In the genomic region with DNA sequence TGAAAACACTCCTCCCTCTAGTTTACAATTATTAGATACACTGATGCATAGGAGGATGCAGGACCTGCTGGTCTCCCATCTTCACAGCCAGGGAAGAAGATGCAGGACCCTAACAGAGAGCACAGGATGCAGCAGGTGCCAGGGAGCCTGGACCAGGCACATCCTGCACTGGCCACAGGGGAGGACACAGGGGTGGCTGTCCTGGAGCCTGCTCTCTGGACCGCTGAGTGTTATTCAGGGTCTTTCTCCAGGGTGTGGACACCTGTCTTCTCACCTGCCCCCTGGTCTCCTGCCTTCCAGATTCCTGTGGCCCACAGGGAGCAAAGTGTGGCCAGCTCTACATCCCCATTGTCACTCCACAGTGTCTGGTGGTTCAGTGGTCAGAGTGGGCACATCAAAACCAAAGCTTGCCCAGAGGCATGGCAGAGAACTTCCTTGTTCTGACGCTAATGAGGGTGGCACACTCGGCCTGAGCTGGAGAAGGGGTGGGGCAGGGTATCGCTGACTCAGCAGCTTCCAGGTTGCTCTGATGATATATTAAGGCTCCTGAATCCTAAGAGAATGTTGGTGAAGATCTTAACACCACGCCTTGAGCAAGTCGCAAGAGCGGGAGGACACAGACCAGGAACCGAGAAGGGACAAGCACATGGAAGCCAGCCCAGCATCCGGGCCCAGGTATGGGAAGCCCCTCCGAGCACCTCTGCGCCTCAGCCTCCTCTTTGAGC, we compare ENCODE assay signal across 18 cellular contexts. TPM values are rescaled to one million over a fixed set of nuclear protein-coding genes. Genes with fewer than 3 reads are reported as not detected.
DNase-seq lines count a peak whose midpoint lies in the region; ATAC-seq, FAIRE-seq and TF ChIP-seq lines count a peak whose summit lies in the region.
"Had no signal": no experiment of that assay in that cellular context is flagged by ENCODE, and none has a peak within 500 bp of the region (broad histone marks: within the 10 kb centered on the region; RNA-seq: fewer than 3 reads in every experiment).

A gene (plus strand): TSS at position 564 of the 725 bp plus-strand sequence. CDS start 83 bp downstream, at position 647.

- WGBS in HepG2 (ENCODE audit: low lambda C conversion rate) = 51% methylated on average over 9 of the region's 11 CpGs
- 41 to 67% methylated on average over 11 of the region's 11 CpGs for WGBS in sigmoid colon, 2 donors

- TF ChIP-seq RAD21 in HepG2 (CRISPR knock-in tag; IDR thresholded peaks at IDR 0.05) = no peak

- peaks cover 0 to 20% of the 10 kb centered on the region in 2 experiments; a peak in 4 of 5 replicates for H3K27me3 ChIP-seq in HepG2 (ENCODE audit: control insufficient read depth in 1 of 2, insufficient read depth in 2 of 2, low read length in 2 of 2)
- H3K27me3 ChIP-seq in upper lobe of right lung = no peaks in the 10 kb centered on the region
- no peaks in the 10 kb centered on the region for H3K27me3 ChIP-seq in sigmoid colon
- no peaks in the 10 kb centered on the region for H3K27me3 ChIP-seq in PC-3 (ENCODE audit: low read length)
- H3K27me3 ChIP-seq: neural progenitor cell had no signal

- no peak for DNase-seq in activated naive CD4-positive, alpha-beta T cell treated with anti-CD3 and anti-CD28 coated beads for 36 hours
- no peak for DNase-seq in activated naive CD4-positive, alpha-beta T cell (lab: John Stamatoyannopoulos, UW)
- DNase-seq in activated B cell treated with CpG ODN at 0.5 μM for 24 hours (no peak), HepG2 (ENCODE audit: low spot score) (no peak), upper lobe of right lung (no peak), sigmoid colon (no peak), PC-3 (no peak), SHP77 (lab: John Stamatoyannopoulos, UW) (no peak)
- DNase-seq: activated CD4-positive, alpha-beta memory T cell treated with anti-CD3 and anti-CD28 coated beads, Interleukin-2, amount 10 ng/mL, durations not matched to agents 7 days and 5 days; DND-41; kidney glomerular epithelial cell; NCI-H187 treated with DMSO at 0.1 percent for 48 hours; SW 1271 had no signal

- H3K9me3 ChIP-seq in HepG2 (ENCODE audit: low read length) (no peaks in the 10 kb centered on the region), upper lobe of right lung (no peaks in the 10 kb centered on the region), sigmoid colon (no peaks in the 10 kb centered on the region), PC-3 (ENCODE audit: low read length) (no peaks in the 10 kb centered on the region)

- in situ Hi-C loops in HepG2 (cut with HindIII; ENCODE audit: extremely low pct_ligation_motif_present, low pct_unique_long_range_greater_than_20kb) = no loop called here

- H2AFZ ChIP-seq in HepG2 (ENCODE audit: low read length) (no peak within 1 kb of the TSS), PC-3 (ENCODE audit: low read length) (no peak within 1 kb of the TSS)
- H2AFZ ChIP-seq: neural progenitor cell had no signal

- TF ChIP-seq CTCF in activated B cell treated with CpG ODN at 0.5 μM for 24 hours (IDR thresholded peaks at IDR 0.05) (no peak), HepG2 (CRISPR knock-in tag; IDR thresholded peaks at IDR 0.05) (no peak), upper lobe of right lung (IDR thresholded peaks at IDR 0.05) (no peak), sigmoid colon (IDR thresholded peaks at IDR 0.05) (no peak), PC-3 (conservative IDR thresholded peaks at IDR 0.05; ENCODE audit: low read depth, low read length) (no peak)

- H3K4me3 Mint-ChIP-seq in activated naive CD4-positive, alpha-beta T cell treated with anti-CD3 and anti-CD28 coated beads for 36 hours = no peak within 1 kb of the TSS
- no peak within 1 kb of the TSS for H3K4me3 Mint-ChIP-seq in activated B cell treated with CpG ODN at 0.5 μM for 24 hours
- H3K4me3 Mint-ChIP-seq: activated CD4-positive, alpha-beta memory T cell treated with anti-CD3 and anti-CD28 coated beads, Interleukin-2, amount 10 ng/mL, durations not matched to agents 7 days and 5 days; neural progenitor cell had no signal

- peaks cover 24% of the 10 kb centered on the region for H3K4me1 Mint-ChIP-seq in activated naive CD4-positive, alpha-beta T cell treated with anti-CD3 and anti-CD28 coated beads for 36 hours (ENCODE audit: low read depth)
- peaks cover 11% of the 10 kb centered on the region for H3K4me1 Mint-ChIP-seq in activated B cell treated with CpG ODN at 0.5 μM for 24 hours

- peak within 1 kb of the TSS; percentile 70 for H3K27ac Mint-ChIP-seq in activated naive CD4-positive, alpha-beta T cell treated with anti-CD3 and anti-CD28 coated beads for 36 hours
- peak within 1 kb of the TSS; percentile 41 for H3K27ac Mint-ChIP-seq in activated B cell treated with CpG ODN at 0.5 μM for 24 hours
- H3K27ac Mint-ChIP-seq: activated CD4-positive, alpha-beta memory T cell treated with anti-CD3 and anti-CD28 coated beads, Interleukin-2, amount 10 ng/mL, durations not matched to agents 7 days and 5 days; neural progenitor cell had no signal

- no peaks in the 10 kb centered on the region for H3F3A ChIP-seq in PC-3 (ENCODE audit: low read length, unreplicated experiment)

- ATAC-seq in activated B cell treated with CpG ODN at 0.5 μM for 24 hours (ENCODE audit: low read depth) (no peak), HepG2 (no peak), upper lobe of right lung (peak; percentile 80), PC-3 (no peak)

- H3K4me2 ChIP-seq in HepG2 (ENCODE audit: low read depth, low read length) = no peak within 1 kb of the TSS
- H3K4me2 ChIP-seq in PC-3 (ENCODE audit: low read length) = no peak within 1 kb of the TSS
- H3K4me2 ChIP-seq: neural progenitor cell, smooth muscle cell had no signal

- TF ChIP-seq POLR2A in HepG2 (IDR thresholded peaks at IDR 0.05; ENCODE audit: insufficient read depth in 1 of 2, low read depth in 2 of 2, low read length in 2 of 2) = no peak
- no peak for TF ChIP-seq POLR2A in sigmoid colon (IDR thresholded peaks at IDR 0.05)

- no peak within 1 kb of the TSS for H3K9ac ChIP-seq in HepG2 (ENCODE audit: insufficient read depth, low read depth, low read length)
- H3K9ac ChIP-seq in PC-3 (ENCODE audit: low read length) = no peak within 1 kb of the TSS
- H3K9ac ChIP-seq: neural progenitor cell had no signal

- CTCF ChIA-PET in activated naive CD4-positive, alpha-beta T cell treated with anti-CD3 and anti-CD28 coated beads for 36 hours (lab: Charles Lee) = interaction anchor here (1.4 kb wide), 1 partner anchor 17 kb away, joined by 5 read pairs; no protein-coding TSS in a partner anchor
- CTCF ChIA-PET in activated B cell treated with CpG ODN at 0.5 μM for 24 hours (lab: Charles Lee) = no interaction called here
- CTCF ChIA-PET in HepG2 (lab: Yijun Ruan, JAX; ENCODE audit: low intra/inter-chr PET ratio, low total read pairs) = no interaction called here
- CTCF ChIA-PET in PC-3 (lab: Charles Lee) = no interaction called here

- H3K9me2 ChIP-seq in PC-3 (replicated peaks; ENCODE audit: low read length) = no peaks in the 10 kb centered on the region

- H3K9me3 Mint-ChIP-seq in activated naive CD4-positive, alpha-beta T cell treated with anti-CD3 and anti-CD28 coated beads for 36 hours = no peaks in the 10 kb centered on the region
- H3K9me3 Mint-ChIP-seq in activated B cell treated with CpG ODN at 0.5 μM for 24 hours = no peaks in the 10 kb centered on the region
- H3K9me3 Mint-ChIP-seq: activated CD4-positive, alpha-beta memory T cell treated with anti-CD3 and anti-CD28 coated beads, Interleukin-2, amount 10 ng/mL, durations not matched to agents 7 days and 5 days; neural progenitor cell had no signal

- no peak for FAIRE-seq in HepG2 (lab: Jason Lieb, UNC)
- FAIRE-seq: frontal cortex, GM12891 had no signal

- POLR2A ChIA-PET in activated B cell treated with CpG ODN at 0.5 μM for 24 hours (lab: Charles Lee) (no interaction called here), HepG2 (lab: Yijun Ruan, JAX) (no interaction called here), PC-3 (lab: Charles Lee; ENCODE audit: unreplicated experiment) (no interaction called here)

- H4K20me1 ChIP-seq in HepG2 (ENCODE audit: insufficient read depth, low read length) (no peaks in the 10 kb centered on the region), PC-3 (ENCODE audit: low read length) (no peaks in the 10 kb centered on the region)

- H3K36me3 ChIP-seq in HepG2 (replicated peaks in 1 of 2; ENCODE audit: control insufficient read depth in 1 of 2, insufficient read depth in 2 of 2, low read length in 2 of 2) (no peaks in the 10 kb centered on the region), upper lobe of right lung (no peaks in the 10 kb centered on the region), sigmoid colon (no peaks in the 10 kb centered on the region), PC-3 (ENCODE audit: low read depth, low read length) (no peaks in the 10 kb centered on the region)
- H3K36me3 ChIP-seq: neural progenitor cell had no signal

- BruUV-seq in HepG2 (replicated peaks; lab: Mats Ljungman, UMichigan) (no TSS peak), PC-3 (replicated peaks; lab: Mats Ljungman, UMichigan) (no TSS peak)

- intact Hi-C loops in activated naive CD4-positive, alpha-beta T cell treated with anti-CD3 and anti-CD28 coated beads for 36 hours (cut with micrococcal nuclease) = no loop called here
- intact Hi-C loops in activated B cell treated with CpG ODN at 0.5 μM for 24 hours (cut with micrococcal nuclease) = no loop called here
- intact Hi-C loops in HepG2 (cut with micrococcal nuclease; ENCODE audit: unreplicated experiment) = no loop called here
- intact Hi-C loops in upper lobe of right lung (cut with DNase I) = no loop called here
- intact Hi-C loops in sigmoid colon (cut with DNase I) = no loop called here
- intact Hi-C loops in PC-3 (cut with micrococcal nuclease) = no loop called here

- H3K4me3 ChIP-seq in HepG2 (replicated peaks in 1 of 3; ENCODE audit: insufficient read depth in 1 of 3, low read depth in 2 of 3, low read length in 3 of 3) = no peak within 1 kb of the TSS
- H3K4me3 ChIP-seq in upper lobe of right lung = no peak within 1 kb of the TSS
- H3K4me3 ChIP-seq in sigmoid colon = no peak within 1 kb of the TSS
- no peak within 1 kb of the TSS for H3K4me3 ChIP-seq in PC-3 (ENCODE audit: low read length)
- H3K4me3 ChIP-seq: dorsolateral prefrontal cortex, neural progenitor cell, smooth muscle cell had no signal

- H3K36me3 Mint-ChIP-seq in activated naive CD4-positive, alpha-beta T cell treated with anti-CD3 and anti-CD28 coated beads for 36 hours (ENCODE audit: low read depth) = no peaks in the 10 kb centered on the region
- no peaks in the 10 kb centered on the region for H3K36me3 Mint-ChIP-seq in activated B cell treated with CpG ODN at 0.5 μM for 24 hours (ENCODE audit: low read depth)
- H3K36me3 Mint-ChIP-seq: neural progenitor cell had no signal

- H3K27ac ChIP-seq in HepG2 (ENCODE audit: extremely low read length, insufficient read depth, low read length) = no peak within 1 kb of the TSS
- no peak within 1 kb of the TSS for H3K27ac ChIP-seq in upper lobe of right lung
- no peak within 1 kb of the TSS for H3K27ac ChIP-seq in sigmoid colon
- no peak within 1 kb of the TSS for H3K27ac ChIP-seq in PC-3 (ENCODE audit: low read length)
- H3K27ac ChIP-seq: dorsolateral prefrontal cortex, neural progenitor cell had no signal

- H3K4me1 ChIP-seq in HepG2 (ENCODE audit: insufficient read depth, low read length) (peaks cover 18% of the 10 kb centered on the region), upper lobe of right lung (peaks cover 3% of the 10 kb centered on the region), sigmoid colon (no peaks in the 10 kb centered on the region), PC-3 (ENCODE audit: insufficient read depth, low read length) (no peaks in the 10 kb centered on the region)
- H3K4me1 ChIP-seq: neural progenitor cell had no signal

- H3K27me3 Mint-ChIP-seq in activated naive CD4-positive, alpha-beta T cell treated with anti-CD3 and anti-CD28 coated beads for 36 hours (ENCODE audit: low read depth) = no peaks in the 10 kb centered on the region
- peaks cover 3% of the 10 kb centered on the region for H3K27me3 Mint-ChIP-seq in activated B cell treated with CpG ODN at 0.5 μM for 24 hours

- H3K79me2 ChIP-seq in HepG2 (ENCODE audit: insufficient read depth, low read length) (no peaks in the 10 kb centered on the region), PC-3 (ENCODE audit: low read length) (no peaks in the 10 kb centered on the region)

- TF ChIP-seq EP300 in HepG2 (IDR thresholded peaks at IDR 0.05; ENCODE audit: low read depth in 2 of 2, low read length in 2 of 2) = no peak
- no peak for TF ChIP-seq EP300 in HepG2 (CRISPR knock-in tag; IDR thresholded peaks at IDR 0.05; ENCODE audit: borderline replicate concordance)
- no peak for TF ChIP-seq EP300 in sigmoid colon (IDR thresholded peaks at IDR 0.05)

RNA-seq across cellular contexts. Expression of the gene that starts here (rescaled TPM):
- total RNA-seq in activated naive CD4-positive, alpha-beta T cell treated with anti-CD3 and anti-CD28 coated beads for 36 hours = not detected
- total RNA-seq in activated B cell treated with CpG ODN at 0.5 μM for 24 hours (not detected in 2 replicates), HepG2 (2016; rRNA removed; fragmentation: Illumina TruSeq; extraction: Trizol) (not detected in 2 replicates), upper lobe of right lung (9.0 TPM), sigmoid colon (under 1 TPM in 1 of 4 donors, not detected in 3; 0.36 TPM), PC-3 (2014; rRNA removed) (not detected in 2 replicates)
- not detected in 2 replicates for total RNA-seq in HepG2 (2016; cell fraction: cytosol; rRNA removed; fragmentation: Illumina TruSeq; extraction: Trizol; ENCODE audit: low read depth)
- not detected in 2 replicates for total RNA-seq in HepG2 (2016; cell fraction: insoluble cytoplasmic fraction; rRNA removed; fragmentation: Illumina TruSeq; extraction: Trizol)
- total RNA-seq in HepG2 (2016; cell fraction: membrane; rRNA removed; fragmentation: Illumina TruSeq; extraction: Trizol) = not detected in 2 replicates
- not detected in 2 replicates for total RNA-seq in HepG2 (2016; cell fraction: nucleus; rRNA removed; fragmentation: Illumina TruSeq; extraction: Trizol)
- polyA plus RNA-seq in HepG2 (2011; rRNA removed) (not detected in 2 replicates), sigmoid colon (10 to 100 TPM in 1 of 3 donors, 1 to 10 TPM in 1, under 1 TPM in 1; 0.60 to 67.3 (median 9.0) TPM)
- polyA plus RNA-seq in HepG2 (2011; cell fraction: cytosol; rRNA removed) = not detected in 2 replicates
- polyA plus RNA-seq in HepG2 (2011; cell fraction: nucleus; rRNA removed) = not detected in 2 replicates
- polyA plus RNA-seq in HepG2 (2012) = not detected in 2 replicates
- not detected in 2 replicates for polyA plus RNA-seq in HepG2 (2016; cell fraction: cytosol; fragmentation: Illumina TruSeq; extraction: Trizol; ENCODE audit: low read depth)
- polyA plus RNA-seq in HepG2 (2016; cell fraction: insoluble cytoplasmic fraction; fragmentation: Illumina TruSeq; extraction: Trizol; ENCODE audit: low read depth) = not detected in 2 replicates
- not detected in 2 replicates for polyA plus RNA-seq in HepG2 (2016; cell fraction: membrane; fragmentation: Illumina TruSeq; extraction: Trizol; ENCODE audit: low read depth)
- polyA plus RNA-seq in HepG2 (2016; cell fraction: nucleus; fragmentation: Illumina TruSeq; extraction: Trizol; ENCODE audit: insufficient read depth, low read depth) = not detected in 2 replicates
- polyA minus RNA-seq in HepG2 (2011; rRNA and poly(A)+ RNA removed; ENCODE audit: low replicate concordance) = not detected in 2 replicates
- not detected in 2 replicates for polyA minus RNA-seq in HepG2 (2011; cell fraction: cytosol; rRNA and poly(A)+ RNA removed)
- not detected in 2 replicates for polyA minus RNA-seq in HepG2 (2011; cell fraction: nucleus; rRNA and poly(A)+ RNA removed)
- total RNA-seq: activated CD4-positive, alpha-beta memory T cell treated with anti-CD3 and anti-CD28 coated beads, Interleukin-2, amount 10 ng/mL, durations not matched to agents 7 days and 5 days; frontal cortex had no signal
- polyA plus RNA-seq: smooth muscle cell had no signal
